Comparison of ENCODE assay signal across 29 cellular contexts in genomic region chr12:85441025-85441424, GRCh38.
"Had no signal": no experiment of that assay in that cellular context is flagged by ENCODE, and none has a peak within 500 bp of the region (broad histone marks: within the 10 kb centered on the region; RNA-seq: fewer than 3 reads in every experiment).

No MANE protein-coding gene starts in this region.

- H3K4me3 ChIP-seq: esophagus squamous epithelium, gastroesophageal sphincter had no signal

- H3K36me3 ChIP-seq: brain microvascular endothelial cell, esophagus squamous epithelium, gastroesophageal sphincter, WERI-Rb-1 had no signal

- ATAC-seq: activated CD4-positive, CD25-positive, alpha-beta regulatory T cell treated with anti-CD3 and anti-CD28 coated beads, Interleukin-2, amount 50 U/mL, for 24 hours; activated CD8-positive, alpha-beta T cell treated with anti-CD3 and anti-CD28 coated beads for 36 hours; activated T-cell treated with anti-CD3 and anti-CD28 coated beads, Interleukin-2, amount 50 U/mL, for 4 hours; activated T-helper 17 cell treated with anti-CD3 and anti-CD28 coated beads, Interleukin-2, amount 50 U/mL, for 72 hours; effector memory CD8-positive, alpha-beta T cell; gastroesophageal sphincter; T-helper 17 cell had no signal

- DNase-seq: activated B cell treated with CpG ODN at 0.5 μM for 24 hours; activated CD4-positive, alpha-beta T cell treated with anti-CD3 and anti-CD28 coated beads for 48 hours; activated CD4-positive, alpha-beta T cell treated with anti-CD3 and anti-CD28 coated beads, Interleukin-2, amount 50 U/mL, for 1 hour; activated CD4-positive, alpha-beta T cell treated with anti-CD3 and anti-CD28 coated beads, Interleukin-2, amount 50 U/mL, for 48 hours; activated CD8-positive, alpha-beta memory T cell treated with anti-CD3 and anti-CD28 coated beads for 24 hours; activated CD8-positive, alpha-beta T cell treated with anti-CD3 and anti-CD28 coated beads for 36 hours; activated effector memory CD4-positive, alpha-beta T cell treated with Interleukin-2 at 50 U/mL for 16 hours; activated gamma-delta T cell treated with Interleukin-2 at 50 U/mL for 16 hours; activated naive CD4-positive, alpha-beta T cell treated with anti-CD3 and anti-CD28 coated beads, Interleukin-2, amount 50 U/mL, for 16 hours; activated naive CD4-positive, alpha-beta T cell treated with Interleukin-2 at 50 U/mL for 16 hours; activated T-cell treated with anti-CD3 and anti-CD28 coated beads, Interleukin-2, amount 50 U/mL, for 4 hours; anterior cingulate cortex; cortex of kidney; effector CD4-positive, alpha-beta T cell; effector memory CD8-positive, alpha-beta T cell; esophagus squamous epithelium; foreskin melanocyte; T-helper 1 cell; T-helper 17 cell; T1000 had no signal

- FAIRE-seq: astrocyte, bronchial epithelial cell, endometrium had no signal

- H3K9me3 ChIP-seq: esophagus squamous epithelium, gastroesophageal sphincter had no signal

- H3K27me3 ChIP-seq: brain microvascular endothelial cell, esophagus squamous epithelium, gastroesophageal sphincter had no signal

- H3K4me1 ChIP-seq: esophagus squamous epithelium, gastroesophageal sphincter had no signal

- H3K27ac ChIP-seq: brain microvascular endothelial cell, epithelial cell of prostate, esophagus squamous epithelium, gastroesophageal sphincter, WERI-Rb-1 had no signal
